ENCODE assay signal across 14 cellular contexts in genomic region chr20:51668515-51668914, GRCh38.
DNase-seq lines count a peak whose midpoint lies in the region; ATAC-seq and TF ChIP-seq lines count a peak whose summit lies in the region.
"Had no signal": no experiment of that assay in that cellular context is flagged by ENCODE, and none has a peak within 500 bp of the region (broad histone marks: within the 10 kb centered on the region; RNA-seq: fewer than 3 reads in every experiment).

No MANE protein-coding gene starts in this region.

- H3K9me3 Mint-ChIP-seq in natural killer cell (no peaks in the 10 kb centered on the region), nephron progenitor cell (no peaks in the 10 kb centered on the region)
- H3K9me3 Mint-ChIP-seq in natural killer cell treated with Interleukin-12 subunit alpha and Interleukin-12 subunit beta and Interleukin-15 and Interleukin-18, amount 100 ng/mL, for 72 hours: no peaks in the 10 kb centered on the region
- H3K9me3 Mint-ChIP-seq: CD4-positive, alpha-beta T cell; H9 had no signal

- peaks cover 37 to 46% of the 10 kb centered on the region in 2 donors for H3K4me1 Mint-ChIP-seq in natural killer cell
- peaks cover 20 to 26% of the 10 kb centered on the region in 2 donors for H3K4me1 Mint-ChIP-seq in natural killer cell treated with Interleukin-12 subunit alpha and Interleukin-12 subunit beta and Interleukin-15 and Interleukin-18, amount 100 ng/mL, for 72 hours (ENCODE audit: low read depth in 2 of 2)
- H3K4me1 Mint-ChIP-seq in nephron progenitor cell: peaks cover 17% of the 10 kb centered on the region

- ATAC-seq in natural killer cell: no peak
- no peak for ATAC-seq in natural killer cell treated with Interleukin-12 subunit alpha and Interleukin-12 subunit beta and Interleukin-15 and Interleukin-18, amount 100 ng/mL, for 72 hours
- ATAC-seq in left lobe of liver: peak; percentile 93
- ATAC-seq: A549 had no signal

- H3K4me3 Mint-ChIP-seq in natural killer cell (peak overlapping the region; percentile 2), nephron progenitor cell (no peak overlapping the region)
- H3K4me3 Mint-ChIP-seq in natural killer cell treated with Interleukin-12 subunit alpha and Interleukin-12 subunit beta and Interleukin-15 and Interleukin-18, amount 100 ng/mL, for 72 hours: no peak overlapping the region
- H3K4me3 Mint-ChIP-seq: CD4-positive, alpha-beta T cell; H9 had no signal

- DNase-seq in natural killer cell: no peak
- DNase-seq in natural killer cell treated with Interleukin-12 subunit alpha and Interleukin-12 subunit beta and Interleukin-15 and Interleukin-18, amount 100 ng/mL, for 72 hours (ENCODE audit: low spot score): no peak
- DNase-seq in left lobe of liver (ENCODE audit: low spot score): peak; percentile 64
- no peak for DNase-seq in nephron progenitor cell
- no peak for DNase-seq in GM10266 (ENCODE audit: extremely low spot score)
- no peak for DNase-seq in cerebellar cortex (ENCODE audit: low spot score)
- DNase-seq in amniotic stem cell (lab: John Stamatoyannopoulos, UW): no peak
- DNase-seq: AML-193; Caco-2; CD4-positive, alpha-beta T cell; DMS79; GDM1; H9 had no signal

- intact Hi-C loops in natural killer cell (cut with micrococcal nuclease): loop anchor here (10.0 kb wide), 1 partner anchor 144 kb away; no protein-coding TSS in a partner anchor

- H3K27ac Mint-ChIP-seq in natural killer cell: peak overlapping the region in 1 of 2 donors; percentile 25
- H3K27ac Mint-ChIP-seq in natural killer cell treated with Interleukin-12 subunit alpha and Interleukin-12 subunit beta and Interleukin-15 and Interleukin-18, amount 100 ng/mL, for 72 hours: no peak overlapping the region
- H3K27ac Mint-ChIP-seq in nephron progenitor cell: peak overlapping the region; percentile 64
- H3K27ac Mint-ChIP-seq: CD4-positive, alpha-beta T cell; H9 had no signal

- H3K36me3 Mint-ChIP-seq in natural killer cell: peaks cover 25% of the 10 kb centered on the region
- no peaks in the 10 kb centered on the region for H3K36me3 Mint-ChIP-seq in natural killer cell treated with Interleukin-12 subunit alpha and Interleukin-12 subunit beta and Interleukin-15 and Interleukin-18, amount 100 ng/mL, for 72 hours
- peaks cover 67% of the 10 kb centered on the region for H3K36me3 Mint-ChIP-seq in nephron progenitor cell (ENCODE audit: low read depth)

- H3K27me3 Mint-ChIP-seq in natural killer cell (ENCODE audit: low read depth in 2 of 2) (no peaks in the 10 kb centered on the region), nephron progenitor cell (ENCODE audit: low read depth, poor library complexity) (peaks cover 5% of the 10 kb centered on the region)
- H3K27me3 Mint-ChIP-seq in natural killer cell treated with Interleukin-12 subunit alpha and Interleukin-12 subunit beta and Interleukin-15 and Interleukin-18, amount 100 ng/mL, for 72 hours: no peaks in the 10 kb centered on the region

- TF ChIP-seq CTCF in natural killer cell (IDR thresholded peaks at IDR 0.05) (no peak), nephron progenitor cell (IDR thresholded peaks at IDR 0.05) (no peak), GM10266 (IDR thresholded peaks at IDR 0.05; ENCODE audit: control insufficient read depth, insufficient read depth, low read depth, missing control alignments) (no peak)
